In genomic region chr17:64496786-64497564, GRCh38 we compare ENCODE assay signal across 1 cellular context.
TF ChIP-seq lines count a peak whose summit lies in the region.

Gene POLG2 (minus strand): TSS chr17:64497054. CDS start chr17:64496968, 86 bp downstream.

TF ChIP-seq in HepG2, 621 proteins besides CTCF, POLR2A, EP300 and RAD21 (continued from another document and continues in another):
- TF ChIP-seq JUNB (CRISPR knock-in tag; IDR thresholded peaks at IDR 0.05; ENCODE audit: borderline replicate concordance) (peak; percentile 66; the same call in 1 of the 2 replicates), ZSCAN31 (CRISPR knock-in tag; IDR thresholded peaks at IDR 0.05; ENCODE audit: low read depth) (peak; percentile 62; the same call in 1 of the 2 replicates), ZBTB7B (CRISPR knock-in tag; IDR thresholded peaks at IDR 0.05) (0 out of 2 replicates have a peak, but pooled peaks have one; percentile 14), ATF6 (CRISPR knock-in tag; conservative IDR thresholded peaks at IDR 0.05) (0 out of 2 replicates have a peak, but pooled peaks have one; percentile 83), ZNF280D (CRISPR knock-in tag; IDR thresholded peaks at IDR 0.05) (no peak), ZNF569 (CRISPR knock-in tag; IDR thresholded peaks at IDR 0.05; ENCODE audit: borderline replicate concordance) (no peak; the same call in 1 of the 2 replicates), SRSF9 (IDR thresholded peaks at IDR 0.05; ENCODE audit: borderline replicate concordance, insufficient read depth, low read depth, low read length, poor library complexity, severe bottlenecking) (no peak), ASH2L (IDR thresholded peaks at IDR 0.05; ENCODE audit: insufficient read length, low read depth, low read length) (peak; percentile 85), ATF1 (CRISPR knock-in tag; IDR thresholded peaks at IDR 0.05) (peak; percentile 53; the same call in 1 of the 2 replicates), SRF (IDR thresholded peaks at IDR 0.05; ENCODE audit: low read depth, low read length) (peak; percentile 26; the same call in 1 of the 2 replicates), RBFOX2 (IDR thresholded peaks at IDR 0.05; ENCODE audit: low read depth, low read length) (peak; percentile 97), SCMH1 (CRISPR knock-in tag; IDR thresholded peaks at IDR 0.05; ENCODE audit: borderline replicate concordance) (no peak), FOXM1 (CRISPR knock-in tag; IDR thresholded peaks at IDR 0.05) (no peak), SP4 (CRISPR knock-in tag; IDR thresholded peaks at IDR 0.05) (peak; percentile 78), ZFY (CRISPR knock-in tag; IDR thresholded peaks at IDR 0.05) (peak; percentile 71), SALL1 (CRISPR knock-in tag; IDR thresholded peaks at IDR 0.05) (peak; percentile 92), ZBTB42 (CRISPR knock-in tag; IDR thresholded peaks at IDR 0.05) (0 out of 2 replicates have a peak, but pooled peaks have one; percentile 71), MLLT10 (CRISPR knock-in tag; IDR thresholded peaks at IDR 0.05) (no peak), MYC (CRISPR knock-in tag; IDR thresholded peaks at IDR 0.05; ENCODE audit: borderline replicate concordance) (peak; percentile 96), ARID2 (CRISPR knock-in tag; IDR thresholded peaks at IDR 0.05; ENCODE audit: borderline replicate concordance) (peak; percentile 95), PPARG (CRISPR knock-in tag; conservative IDR thresholded peaks at IDR 0.05) (peak; percentile 75), NFRKB (IDR thresholded peaks at IDR 0.05) (no peak), ZNF530 (CRISPR knock-in tag; IDR thresholded peaks at IDR 0.05; ENCODE audit: low read depth) (0 out of 2 replicates have a peak, but pooled peaks have one; percentile 33), PAF1 (CRISPR knock-in tag; IDR thresholded peaks at IDR 0.05) (peak; percentile 98), CEBPB (IDR thresholded peaks at IDR 0.05; ENCODE audit: borderline replicate concordance, low read depth, low read length) (no peak), ZNF333 (CRISPR knock-in tag; IDR thresholded peaks at IDR 0.05; ENCODE audit: borderline replicate concordance) (peak; percentile 93), ZBTB3 (CRISPR knock-in tag; IDR thresholded peaks at IDR 0.05; ENCODE audit: borderline replicate concordance, low read depth) (peak; percentile 72), GATA4 (IDR thresholded peaks at IDR 0.05; ENCODE audit: borderline replicate concordance, low read depth) (peak; percentile 78), ZNF605 (CRISPR knock-in tag; IDR thresholded peaks at IDR 0.05) (peak; percentile 74), ZBTB21 (CRISPR knock-in tag; IDR thresholded peaks at IDR 0.05) (peak; percentile 40; the same call in 1 of the 2 replicates), ZNF484 (CRISPR knock-in tag; IDR thresholded peaks at IDR 0.05; ENCODE audit: borderline replicate concordance, low read depth) (no peak), ZNF124 (CRISPR knock-in tag; IDR thresholded peaks at IDR 0.05) (peak; percentile 66), HMG20A (CRISPR knock-in tag; IDR thresholded peaks at IDR 0.05; ENCODE audit: borderline replicate concordance) (peak; percentile 33; the same call in 1 of the 2 replicates), GABPA (IDR thresholded peaks at IDR 0.05; ENCODE audit: low read depth, low read length) (peak; percentile 88), GABPA (CRISPR knock-in tag; IDR thresholded peaks at IDR 0.05; ENCODE audit: low read depth) (peak; percentile 90), GLI4 (CRISPR knock-in tag; IDR thresholded peaks at IDR 0.05; ENCODE audit: borderline replicate concordance) (peak; percentile 28; the same call in 1 of the 2 replicates), PTBP1 (IDR thresholded peaks at IDR 0.05; ENCODE audit: low read depth, low read length, poor library complexity, severe bottlenecking) (no peak), ZFP1 (CRISPR knock-in tag; IDR thresholded peaks at IDR 0.05) (peak; percentile 24; the same call in 1 of the 2 replicates), SOX6 (IDR thresholded peaks at IDR 0.05) (no peak), SOX6 (CRISPR knock-in tag; IDR thresholded peaks at IDR 0.05) (peak; percentile 80), ZNF784 (CRISPR knock-in tag; IDR thresholded peaks at IDR 0.05; ENCODE audit: borderline replicate concordance) (no peak), HMGXB4 (CRISPR knock-in tag; IDR thresholded peaks at IDR 0.05; ENCODE audit: borderline replicate concordance in 1 of 2, low read depth in 1 of 2) (peak; percentile 81 to 93), HNF4A (CRISPR knock-in tag; IDR thresholded peaks at IDR 0.05) (no peak)
- TF ChIP-seq, protein P1, sequence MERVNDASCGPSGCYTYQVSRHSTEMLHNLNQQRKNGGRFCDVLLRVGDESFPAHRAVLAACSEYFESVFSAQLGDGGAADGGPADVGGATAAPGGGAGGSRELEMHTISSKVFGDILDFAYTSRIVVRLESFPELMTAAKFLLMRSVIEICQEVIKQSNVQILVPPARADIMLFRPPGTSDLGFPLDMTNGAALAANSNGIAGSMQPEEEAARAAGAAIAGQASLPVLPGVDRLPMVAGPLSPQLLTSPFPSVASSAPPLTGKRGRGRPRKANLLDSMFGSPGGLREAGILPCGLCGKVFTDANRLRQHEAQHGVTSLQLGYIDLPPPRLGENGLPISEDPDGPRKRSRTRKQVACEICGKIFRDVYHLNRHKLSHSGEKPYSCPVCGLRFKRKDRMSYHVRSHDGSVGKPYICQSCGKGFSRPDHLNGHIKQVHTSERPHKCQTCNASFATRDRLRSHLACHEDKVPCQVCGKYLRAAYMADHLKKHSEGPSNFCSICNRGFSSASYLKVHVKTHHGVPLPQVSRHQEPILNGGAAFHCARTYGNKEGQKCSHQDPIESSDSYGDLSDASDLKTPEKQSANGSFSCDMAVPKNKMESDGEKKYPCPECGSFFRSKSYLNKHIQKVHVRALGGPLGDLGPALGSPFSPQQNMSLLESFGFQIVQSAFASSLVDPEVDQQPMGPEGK (CRISPR knock-in tag; IDR thresholded peaks at IDR 0.05): peak; percentile 44; the same call in 1 of the 2 replicates
- TF ChIP-seq, protein P2, sequence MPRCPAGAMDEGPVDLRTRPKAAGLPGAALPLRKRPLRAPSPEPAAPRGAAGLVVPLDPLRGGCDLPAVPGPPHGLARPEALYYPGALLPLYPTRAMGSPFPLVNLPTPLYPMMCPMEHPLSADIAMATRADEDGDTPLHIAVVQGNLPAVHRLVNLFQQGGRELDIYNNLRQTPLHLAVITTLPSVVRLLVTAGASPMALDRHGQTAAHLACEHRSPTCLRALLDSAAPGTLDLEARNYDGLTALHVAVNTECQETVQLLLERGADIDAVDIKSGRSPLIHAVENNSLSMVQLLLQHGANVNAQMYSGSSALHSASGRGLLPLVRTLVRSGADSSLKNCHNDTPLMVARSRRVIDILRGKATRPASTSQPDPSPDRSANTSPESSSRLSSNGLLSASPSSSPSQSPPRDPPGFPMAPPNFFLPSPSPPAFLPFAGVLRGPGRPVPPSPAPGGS (CRISPR knock-in tag; IDR thresholded peaks at IDR 0.05): no peak; the same call in none of the 2 replicates
- TF ChIP-seq, protein P3, sequence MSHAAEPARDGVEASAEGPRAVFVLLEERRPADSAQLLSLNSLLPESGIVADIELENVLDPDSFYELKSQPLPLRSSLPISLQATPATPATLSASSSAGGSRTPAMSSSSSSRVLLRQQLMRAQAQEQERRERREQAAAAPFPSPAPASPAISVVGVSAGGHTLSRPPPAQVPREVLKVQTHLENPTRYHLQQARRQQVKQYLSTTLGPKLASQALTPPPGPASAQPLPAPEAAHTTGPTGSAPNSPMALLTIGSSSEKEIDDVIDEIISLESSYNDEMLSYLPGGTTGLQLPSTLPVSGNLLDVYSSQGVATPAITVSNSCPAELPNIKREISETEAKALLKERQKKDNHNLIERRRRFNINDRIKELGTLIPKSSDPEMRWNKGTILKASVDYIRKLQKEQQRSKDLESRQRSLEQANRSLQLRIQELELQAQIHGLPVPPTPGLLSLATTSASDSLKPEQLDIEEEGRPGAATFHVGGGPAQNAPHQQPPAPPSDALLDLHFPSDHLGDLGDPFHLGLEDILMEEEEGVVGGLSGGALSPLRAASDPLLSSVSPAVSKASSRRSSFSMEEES (CRISPR knock-in tag; IDR thresholded peaks at IDR 0.05): peak; percentile 10; the same call in 1 of the 2 replicates
- TF ChIP-seq, protein P4, sequence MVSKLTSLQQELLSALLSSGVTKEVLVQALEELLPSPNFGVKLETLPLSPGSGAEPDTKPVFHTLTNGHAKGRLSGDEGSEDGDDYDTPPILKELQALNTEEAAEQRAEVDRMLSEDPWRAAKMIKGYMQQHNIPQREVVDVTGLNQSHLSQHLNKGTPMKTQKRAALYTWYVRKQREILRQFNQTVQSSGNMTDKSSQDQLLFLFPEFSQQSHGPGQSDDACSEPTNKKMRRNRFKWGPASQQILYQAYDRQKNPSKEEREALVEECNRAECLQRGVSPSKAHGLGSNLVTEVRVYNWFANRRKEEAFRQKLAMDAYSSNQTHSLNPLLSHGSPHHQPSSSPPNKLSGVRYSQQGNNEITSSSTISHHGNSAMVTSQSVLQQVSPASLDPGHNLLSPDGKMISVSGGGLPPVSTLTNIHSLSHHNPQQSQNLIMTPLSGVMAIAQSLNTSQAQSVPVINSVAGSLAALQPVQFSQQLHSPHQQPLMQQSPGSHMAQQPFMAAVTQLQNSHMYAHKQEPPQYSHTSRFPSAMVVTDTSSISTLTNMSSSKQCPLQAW (CRISPR knock-in tag; IDR thresholded peaks at IDR 0.05): peak; percentile 83
- TF ChIP-seq, protein P5, sequence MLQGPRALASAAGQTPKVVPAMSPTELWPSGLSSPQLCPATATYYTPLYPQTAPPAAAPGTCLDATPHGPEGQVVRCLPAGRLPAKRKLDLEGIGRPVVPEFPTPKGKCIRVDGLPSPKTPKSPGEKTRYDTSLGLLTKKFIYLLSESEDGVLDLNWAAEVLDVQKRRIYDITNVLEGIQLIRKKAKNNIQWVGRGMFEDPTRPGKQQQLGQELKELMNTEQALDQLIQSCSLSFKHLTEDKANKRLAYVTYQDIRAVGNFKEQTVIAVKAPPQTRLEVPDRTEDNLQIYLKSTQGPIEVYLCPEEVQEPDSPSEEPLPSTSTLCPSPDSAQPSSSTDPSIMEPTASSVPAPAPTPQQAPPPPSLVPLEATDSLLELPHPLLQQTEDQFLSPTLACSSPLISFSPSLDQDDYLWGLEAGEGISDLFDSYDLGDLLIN (CRISPR knock-in tag; IDR thresholded peaks at IDR 0.05; ENCODE audit: borderline replicate concordance): peak; percentile 56; the same call in 1 of the 2 replicates
- TF ChIP-seq, protein P6, sequence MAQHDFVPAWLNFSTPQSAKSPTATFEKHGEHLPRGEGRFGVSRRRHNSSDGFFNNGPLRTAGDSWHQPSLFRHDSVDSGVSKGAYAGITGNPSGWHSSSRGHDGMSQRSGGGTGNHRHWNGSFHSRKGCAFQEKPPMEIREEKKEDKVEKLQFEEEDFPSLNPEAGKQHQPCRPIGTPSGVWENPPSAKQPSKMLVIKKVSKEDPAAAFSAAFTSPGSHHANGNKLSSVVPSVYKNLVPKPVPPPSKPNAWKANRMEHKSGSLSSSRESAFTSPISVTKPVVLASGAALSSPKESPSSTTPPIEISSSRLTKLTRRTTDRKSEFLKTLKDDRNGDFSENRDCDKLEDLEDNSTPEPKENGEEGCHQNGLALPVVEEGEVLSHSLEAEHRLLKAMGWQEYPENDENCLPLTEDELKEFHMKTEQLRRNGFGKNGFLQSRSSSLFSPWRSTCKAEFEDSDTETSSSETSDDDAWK (CRISPR knock-in tag; IDR thresholded peaks at IDR 0.05): no peak
